ENCODE assay signal across 1 cellular context in the genomic region with DNA sequence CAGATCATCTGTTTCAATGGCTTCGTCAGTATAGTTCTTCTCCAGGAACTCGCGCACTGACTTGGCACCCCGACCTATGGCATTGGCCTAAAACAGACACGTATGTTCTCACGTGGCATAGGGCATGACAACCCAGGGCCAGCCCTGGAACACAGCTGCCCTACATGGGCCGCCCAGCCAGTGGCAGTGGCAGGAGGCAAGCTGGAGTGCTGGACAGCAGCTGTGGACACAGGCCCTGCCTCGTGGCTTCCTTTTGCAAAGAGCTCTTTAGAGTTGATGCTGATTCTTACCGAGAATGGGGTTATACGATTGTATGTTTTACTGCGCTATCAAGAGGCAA.
TF ChIP-seq lines count a peak whose summit lies in the region.

No MANE protein-coding gene starts in this region.

TF ChIP-seq in H1, 55 proteins besides CTCF, POLR2A, EP300 and RAD21:
- no peak for TF ChIP-seq RFX5 (IDR thresholded peaks at IDR 0.05; ENCODE audit: borderline replicate concordance, low read depth, low read length)
- no peak for TF ChIP-seq ZNF274 (IDR thresholded peaks at IDR 0.05; ENCODE audit: borderline replicate concordance, extremely low read depth, low read length)
- no peak for TF ChIP-seq YY1 (IDR thresholded peaks at IDR 0.05; ENCODE audit: low read depth, low read length)
- no peak for TF ChIP-seq EGR1 (IDR thresholded peaks at IDR 0.05; ENCODE audit: borderline replicate concordance, low read depth, low read length)
- no peak for TF ChIP-seq RBBP5 (IDR thresholded peaks at IDR 0.05; ENCODE audit: borderline replicate concordance, low read depth, low read length)
- TF ChIP-seq MAFK (IDR thresholded peaks at IDR 0.05; ENCODE audit: low read depth, low read length), result no peak
- TF ChIP-seq GTF2F1 (IDR thresholded peaks at IDR 0.05; ENCODE audit: borderline replicate concordance, low read depth, low read length), result no peak
